Comparison of ENCODE assay signal across 24 cellular contexts in the genomic region with DNA sequence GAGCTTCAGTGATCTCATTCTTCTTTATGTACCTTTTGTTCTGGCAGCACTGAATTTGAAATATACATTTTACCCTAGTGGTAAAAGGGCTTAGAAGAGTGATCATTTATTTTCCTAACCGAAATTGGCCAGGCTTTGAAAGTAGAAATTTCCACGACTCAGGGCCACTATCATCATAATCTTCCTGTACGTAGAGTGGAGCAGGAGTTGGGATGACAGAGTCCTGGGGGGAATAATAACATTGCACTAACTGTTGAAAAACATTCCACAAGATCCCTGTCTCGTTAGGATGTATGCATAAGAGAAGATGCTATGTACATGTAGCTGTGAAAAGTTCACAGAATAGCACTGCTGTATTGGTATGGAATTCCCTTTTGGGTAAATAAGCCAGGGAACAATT. TPM values are rescaled to one million over a fixed set of nuclear protein-coding genes. Genes with fewer than 3 reads are reported as not detected.
A peak's percentile ranks its signal among the peaks of the same experiment; 100 is the strongest.
DNase-seq lines count a peak whose midpoint lies in the region; ATAC-seq and TF ChIP-seq lines count a peak whose summit lies in the region.
"Had no signal": no experiment of that assay in that cellular context is flagged by ENCODE, and none has a peak within 500 bp of the region (broad histone marks: within the 10 kb centered on the region; RNA-seq: fewer than 3 reads in every experiment).

No MANE protein-coding gene starts in this region.

- H3K4me3 ChIP-seq in choroid plexus epithelial cell (ENCODE audit: low read depth, low read length), result no peak overlapping the region
- H3K4me3 ChIP-seq: left lung, neural progenitor cell, psoas muscle, upper lobe of left lung had no signal

- intact Hi-C loops in activated CD4-positive, alpha-beta T cell treated with anti-CD3 and anti-CD28 coated beads, Interleukin-2, amount 10 ng/mL, durations not matched to agents 24 days and 14 days (cut with micrococcal nuclease), result loop anchor here (2.0 kb wide), 1 partner anchor 15 kb away; no protein-coding TSS in a partner anchor

- CTCF ChIA-PET in WTC11 (lab: Charles Lee), result no interaction called here

- no peaks in the 10 kb centered on the region for H3K27me3 Mint-ChIP-seq in activated CD4-positive, alpha-beta T cell treated with anti-CD3 and anti-CD28 coated beads, Interleukin-2, amount 10 ng/mL, durations not matched to agents 24 days and 14 days
- no peaks in the 10 kb centered on the region for H3K27me3 Mint-ChIP-seq in WTC11 (ENCODE audit: low read depth)
- H3K27me3 Mint-ChIP-seq in stimulated activated naive B cell treated with anti-CD40 and anti-IgM and Interleukin-4, amounts not matched to agents 10 μg/mL and 1 μg/mL and 100 μg/mL, for 72 hours, result no peaks in the 10 kb centered on the region
- H3K27me3 Mint-ChIP-seq: activated B cell treated with CpG ODN at 0.5 μM for 24 hours had no signal

- no peaks in the 10 kb centered on the region for H3K9me3 Mint-ChIP-seq in activated CD4-positive, alpha-beta T cell treated with anti-CD3 and anti-CD28 coated beads, Interleukin-2, amount 10 ng/mL, durations not matched to agents 24 days and 14 days
- H3K9me3 Mint-ChIP-seq in WTC11, result no peaks in the 10 kb centered on the region
- no peaks in the 10 kb centered on the region for H3K9me3 Mint-ChIP-seq in stimulated activated naive B cell treated with anti-CD40 and anti-IgM and Interleukin-4, amounts not matched to agents 10 μg/mL and 1 μg/mL and 100 μg/mL, for 72 hours
- H3K9me3 Mint-ChIP-seq: activated B cell treated with CpG ODN at 0.5 μM for 24 hours; endodermal cell; mesothelial cell of epicardium; T-helper 1 cell treated with Interleukin-12 subunit alpha and Interleukin-12 subunit beta and Interleukin-4 antibody, amounts not matched to agents 30 μg/mL and 1 μg/mL, for 36 hours had no signal

- peak overlapping the region; percentile 42 for H3K27ac Mint-ChIP-seq in activated CD4-positive, alpha-beta T cell treated with anti-CD3 and anti-CD28 coated beads, Interleukin-2, amount 10 ng/mL, durations not matched to agents 24 days and 14 days
- H3K27ac Mint-ChIP-seq in WTC11, result peak overlapping the region; percentile 32; the same call in 1 of the 2 replicates
- peak overlapping the region; percentile 16 for H3K27ac Mint-ChIP-seq in stimulated activated naive B cell treated with anti-CD40 and anti-IgM and Interleukin-4, amounts not matched to agents 10 μg/mL and 1 μg/mL and 100 μg/mL, for 72 hours
- H3K27ac Mint-ChIP-seq: activated B cell treated with CpG ODN at 0.5 μM for 24 hours, endodermal cell, neural progenitor cell had no signal

- H3K4me1 Mint-ChIP-seq in activated CD4-positive, alpha-beta T cell treated with anti-CD3 and anti-CD28 coated beads, Interleukin-2, amount 10 ng/mL, durations not matched to agents 24 days and 14 days, result peaks cover 51% of the 10 kb centered on the region
- H3K4me1 Mint-ChIP-seq in WTC11, result peaks cover 37% of the 10 kb centered on the region
- H3K4me1 Mint-ChIP-seq in stimulated activated naive B cell treated with anti-CD40 and anti-IgM and Interleukin-4, amounts not matched to agents 10 μg/mL and 1 μg/mL and 100 μg/mL, for 72 hours, result peaks cover 32 to 64% of the 10 kb centered on the region in 2 donors
- H3K4me1 Mint-ChIP-seq: neural progenitor cell had no signal

- no peak overlapping the region for H3K4me3 Mint-ChIP-seq in activated CD4-positive, alpha-beta T cell treated with anti-CD3 and anti-CD28 coated beads, Interleukin-2, amount 10 ng/mL, durations not matched to agents 24 days and 14 days
- no peak overlapping the region for H3K4me3 Mint-ChIP-seq in WTC11
- H3K4me3 Mint-ChIP-seq in stimulated activated naive B cell treated with anti-CD40 and anti-IgM and Interleukin-4, amounts not matched to agents 10 μg/mL and 1 μg/mL and 100 μg/mL, for 72 hours, result no peak overlapping the region
- H3K4me3 Mint-ChIP-seq: activated B cell treated with CpG ODN at 0.5 μM for 24 hours; endodermal cell; mesothelial cell of epicardium; neural progenitor cell; T-helper 1 cell treated with Interleukin-12 subunit alpha and Interleukin-12 subunit beta and Interleukin-4 antibody, amounts not matched to agents 30 μg/mL and 1 μg/mL, for 36 hours had no signal

- H3K36me3 Mint-ChIP-seq in activated CD4-positive, alpha-beta T cell treated with anti-CD3 and anti-CD28 coated beads, Interleukin-2, amount 10 ng/mL, durations not matched to agents 24 days and 14 days (ENCODE audit: low read depth), result peaks cover 29% of the 10 kb centered on the region
- H3K36me3 Mint-ChIP-seq in WTC11, result no peaks in the 10 kb centered on the region
- H3K36me3 Mint-ChIP-seq in stimulated activated naive B cell treated with anti-CD40 and anti-IgM and Interleukin-4, amounts not matched to agents 10 μg/mL and 1 μg/mL and 100 μg/mL, for 72 hours, result peaks cover 14 to 27% of the 10 kb centered on the region in 2 donors

- no peak for DNase-seq in activated CD4-positive, alpha-beta T cell treated with anti-CD3 and anti-CD28 coated beads, Interleukin-2, amount 10 ng/mL, durations not matched to agents 24 days and 14 days
- no peak for DNase-seq in activated CD4-positive, alpha-beta T cell treated with anti-CD3 and anti-CD28 coated beads for 1 hour
- no peak for DNase-seq in WTC11 (ENCODE audit: low spot score)
- peak; percentile 23 for DNase-seq in choroid plexus epithelial cell (ENCODE audit: low read depth)
- DNase-seq in stimulated activated naive B cell treated with anti-CD40 and anti-IgM and Interleukin-4, amounts not matched to agents 10 μg/mL and 1 μg/mL and 100 μg/mL, for 72 hours, result no peak
- DNase-seq in DMS153 (lab: John Stamatoyannopoulos, UW), result no peak
- no peak for DNase-seq in T-helper 9 cell
- DNase-seq: activated B cell treated with CpG ODN at 0.5 μM for 24 hours; activated effector memory CD4-positive, alpha-beta T cell treated with anti-CD3 and anti-CD28 coated beads, Interleukin-2, amount 50 U/mL, for 16 hours; amygdala; BE2C; endodermal cell; left lung; NCI-H1105 treated with DMSO at 0.1 percent for 48 hours; NCI-H510A treated with DMSO at 0.1 percent for 48 hours; NK-92 treated with Interleukin-12 subunit alpha and Interleukin-12 subunit beta, amount 100 ng/mL, for 24 hours; psoas muscle; stimulated activated CD4-positive, alpha-beta T cell treated with anti-CD3 and anti-CD28 coated beads, Interleukin-1b, Interleukin-23, amount 100 ng/mL, for 48 hours; stimulated activated naive CD4-positive, alpha-beta T cell treated with Interleukin-2 at 50 U/mL for 16 hours; upper lobe of left lung had no signal

- TF ChIP-seq CTCF in WTC11 (IDR thresholded peaks at IDR 0.05), result no peak
- no peak for TF ChIP-seq CTCF in choroid plexus epithelial cell (conservative IDR thresholded peaks at IDR 0.05; ENCODE audit: low read depth, low read length)

- ATAC-seq in WTC11 (no peak), GM18873 (IDR thresholded peaks at IDR 0.05; ENCODE audit: low FRiP score, unreplicated experiment) (no peak)
- no peak for ATAC-seq in stimulated activated naive B cell treated with anti-CD40 and anti-IgM and Interleukin-4, amounts not matched to agents 10 μg/mL and 1 μg/mL and 100 μg/mL, for 72 hours (replicated peaks)
- ATAC-seq: left lung, psoas muscle had no signal

- POLR2A ChIA-PET in WTC11 (lab: Charles Lee), result no interaction called here

TF ChIP-seq in WTC11, 78 proteins besides CTCF, POLR2A, EP300 and RAD21 (continues in another document):
- TF ChIP-seq ZNF423 (CRISPR knock-in tag; IDR thresholded peaks at IDR 0.05) (no peak), ZNF317 (CRISPR knock-in tag; IDR thresholded peaks at IDR 0.05; ENCODE audit: borderline replicate concordance, low read depth) (no peak)
- TF ChIP-seq, protein P1, sequence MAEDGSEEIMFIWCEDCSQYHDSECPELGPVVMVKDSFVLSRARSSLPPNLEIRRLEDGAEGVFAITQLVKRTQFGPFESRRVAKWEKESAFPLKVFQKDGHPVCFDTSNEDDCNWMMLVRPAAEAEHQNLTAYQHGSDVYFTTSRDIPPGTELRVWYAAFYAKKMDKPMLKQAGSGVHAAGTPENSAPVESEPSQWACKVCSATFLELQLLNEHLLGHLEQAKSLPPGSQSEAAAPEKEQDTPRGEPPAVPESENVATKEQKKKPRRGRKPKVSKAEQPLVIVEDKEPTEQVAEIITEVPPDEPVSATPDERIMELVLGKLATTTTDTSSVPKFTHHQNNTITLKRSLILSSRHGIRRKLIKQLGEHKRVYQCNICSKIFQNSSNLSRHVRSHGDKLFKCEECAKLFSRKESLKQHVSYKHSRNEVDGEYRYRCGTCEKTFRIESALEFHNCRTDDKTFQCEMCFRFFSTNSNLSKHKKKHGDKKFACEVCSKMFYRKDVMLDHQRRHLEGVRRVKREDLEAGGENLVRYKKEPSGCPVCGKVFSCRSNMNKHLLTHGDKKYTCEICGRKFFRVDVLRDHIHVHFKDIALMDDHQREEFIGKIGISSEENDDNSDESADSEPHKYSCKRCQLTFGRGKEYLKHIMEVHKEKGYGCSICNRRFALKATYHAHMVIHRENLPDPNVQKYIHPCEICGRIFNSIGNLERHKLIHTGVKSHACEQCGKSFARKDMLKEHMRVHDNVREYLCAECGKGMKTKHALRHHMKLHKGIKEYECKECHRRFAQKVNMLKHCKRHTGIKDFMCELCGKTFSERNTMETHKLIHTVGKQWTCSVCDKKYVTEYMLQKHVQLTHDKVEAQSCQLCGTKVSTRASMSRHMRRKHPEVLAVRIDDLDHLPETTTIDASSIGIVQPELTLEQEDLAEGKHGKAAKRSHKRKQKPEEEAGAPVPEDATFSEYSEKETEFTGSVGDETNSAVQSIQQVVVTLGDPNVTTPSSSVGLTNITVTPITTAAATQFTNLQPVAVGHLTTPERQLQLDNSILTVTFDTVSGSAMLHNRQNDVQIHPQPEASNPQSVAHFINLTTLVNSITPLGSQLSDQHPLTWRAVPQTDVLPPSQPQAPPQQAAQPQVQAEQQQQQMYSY (CRISPR knock-in tag; IDR thresholded peaks at IDR 0.05), result no peak
- TF ChIP-seq, protein P2, sequence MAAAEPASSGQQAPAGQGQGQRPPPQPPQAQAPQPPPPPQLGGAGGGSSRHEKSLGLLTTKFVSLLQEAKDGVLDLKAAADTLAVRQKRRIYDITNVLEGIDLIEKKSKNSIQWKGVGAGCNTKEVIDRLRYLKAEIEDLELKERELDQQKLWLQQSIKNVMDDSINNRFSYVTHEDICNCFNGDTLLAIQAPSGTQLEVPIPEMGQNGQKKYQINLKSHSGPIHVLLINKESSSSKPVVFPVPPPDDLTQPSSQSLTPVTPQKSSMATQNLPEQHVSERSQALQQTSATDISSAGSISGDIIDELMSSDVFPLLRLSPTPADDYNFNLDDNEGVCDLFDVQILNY (CRISPR knock-in tag; IDR thresholded peaks at IDR 0.05), result no peak
- TF ChIP-seq, protein P3, sequence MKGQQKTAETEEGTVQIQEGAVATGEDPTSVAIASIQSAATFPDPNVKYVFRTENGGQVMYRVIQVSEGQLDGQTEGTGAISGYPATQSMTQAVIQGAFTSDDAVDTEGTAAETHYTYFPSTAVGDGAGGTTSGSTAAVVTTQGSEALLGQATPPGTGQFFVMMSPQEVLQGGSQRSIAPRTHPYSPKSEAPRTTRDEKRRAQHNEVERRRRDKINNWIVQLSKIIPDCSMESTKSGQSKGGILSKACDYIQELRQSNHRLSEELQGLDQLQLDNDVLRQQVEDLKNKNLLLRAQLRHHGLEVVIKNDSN (CRISPR knock-in tag; IDR thresholded peaks at IDR 0.05), result no peak

RNA-seq across cellular contexts. Expression of a gene that starts 21.6 kb away (rescaled TPM):
- 238 and 244 TPM in 2 replicates for total RNA-seq in activated CD4-positive, alpha-beta T cell treated with anti-CD3 and anti-CD28 coated beads, Interleukin-2, amount 10 ng/mL, durations not matched to agents 24 days and 14 days
- 68.0 to 77.8 TPM (median 72.6 TPM) in 3 replicates for total RNA-seq in WTC11 (2021)
